1 cellular context compared by ENCODE assay signal in the genomic region with DNA sequence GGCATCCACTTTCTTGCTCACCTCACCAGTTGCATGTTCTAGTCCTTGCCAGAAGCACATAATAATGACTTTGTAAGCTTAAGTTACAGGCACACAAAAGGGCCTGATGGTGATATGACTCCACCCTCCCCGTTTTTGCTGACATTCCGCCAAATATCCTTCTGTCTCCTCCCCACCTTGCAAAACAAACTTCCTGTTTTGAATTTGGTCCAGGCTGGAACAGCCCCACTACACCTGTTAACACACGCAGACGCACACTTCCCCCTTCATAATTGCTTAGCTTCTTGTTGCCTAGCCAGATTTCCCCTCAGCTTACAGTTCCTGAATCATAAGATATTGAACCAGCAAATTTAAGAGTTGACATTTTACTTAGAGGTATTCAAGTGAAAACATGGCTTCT.
TF ChIP-seq lines count a peak whose summit lies in the region.

A gene with protein sequence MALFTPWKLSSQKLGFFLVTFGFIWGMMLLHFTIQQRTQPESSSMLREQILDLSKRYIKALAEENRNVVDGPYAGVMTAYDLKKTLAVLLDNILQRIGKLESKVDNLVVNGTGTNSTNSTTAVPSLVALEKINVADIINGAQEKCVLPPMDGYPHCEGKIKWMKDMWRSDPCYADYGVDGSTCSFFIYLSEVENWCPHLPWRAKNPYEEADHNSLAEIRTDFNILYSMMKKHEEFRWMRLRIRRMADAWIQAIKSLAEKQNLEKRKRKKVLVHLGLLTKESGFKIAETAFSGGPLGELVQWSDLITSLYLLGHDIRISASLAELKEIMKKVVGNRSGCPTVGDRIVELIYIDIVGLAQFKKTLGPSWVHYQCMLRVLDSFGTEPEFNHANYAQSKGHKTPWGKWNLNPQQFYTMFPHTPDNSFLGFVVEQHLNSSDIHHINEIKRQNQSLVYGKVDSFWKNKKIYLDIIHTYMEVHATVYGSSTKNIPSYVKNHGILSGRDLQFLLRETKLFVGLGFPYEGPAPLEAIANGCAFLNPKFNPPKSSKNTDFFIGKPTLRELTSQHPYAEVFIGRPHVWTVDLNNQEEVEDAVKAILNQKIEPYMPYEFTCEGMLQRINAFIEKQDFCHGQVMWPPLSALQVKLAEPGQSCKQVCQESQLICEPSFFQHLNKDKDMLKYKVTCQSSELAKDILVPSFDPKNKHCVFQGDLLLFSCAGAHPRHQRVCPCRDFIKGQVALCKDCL (plus strand): TSS at position 269 of the 400 bp plus-strand sequence. CDS start 332 bp downstream, outside the sequence.

TF ChIP-seq in A549, 52 proteins besides CTCF, POLR2A, EP300 and RAD21 (continued from another document):
- TF ChIP-seq, protein P1, sequence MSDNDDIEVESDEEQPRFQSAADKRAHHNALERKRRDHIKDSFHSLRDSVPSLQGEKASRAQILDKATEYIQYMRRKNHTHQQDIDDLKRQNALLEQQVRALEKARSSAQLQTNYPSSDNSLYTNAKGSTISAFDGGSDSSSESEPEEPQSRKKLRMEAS (IDR thresholded peaks at IDR 0.05) = no peak
- no peak for TF ChIP-seq JUNB (IDR thresholded peaks at IDR 0.05)
